In genomic region chr20:46363874-46364669, GRCh38 we compare ENCODE assay signal across 1 cellular context.
TF ChIP-seq lines count a peak whose summit lies in the region.

No MANE protein-coding gene starts in this region.

TF ChIP-seq in K562, 482 proteins besides CTCF, POLR2A, EP300 and RAD21 (continued from another document and continues in another):
- TF ChIP-seq, protein P1, sequence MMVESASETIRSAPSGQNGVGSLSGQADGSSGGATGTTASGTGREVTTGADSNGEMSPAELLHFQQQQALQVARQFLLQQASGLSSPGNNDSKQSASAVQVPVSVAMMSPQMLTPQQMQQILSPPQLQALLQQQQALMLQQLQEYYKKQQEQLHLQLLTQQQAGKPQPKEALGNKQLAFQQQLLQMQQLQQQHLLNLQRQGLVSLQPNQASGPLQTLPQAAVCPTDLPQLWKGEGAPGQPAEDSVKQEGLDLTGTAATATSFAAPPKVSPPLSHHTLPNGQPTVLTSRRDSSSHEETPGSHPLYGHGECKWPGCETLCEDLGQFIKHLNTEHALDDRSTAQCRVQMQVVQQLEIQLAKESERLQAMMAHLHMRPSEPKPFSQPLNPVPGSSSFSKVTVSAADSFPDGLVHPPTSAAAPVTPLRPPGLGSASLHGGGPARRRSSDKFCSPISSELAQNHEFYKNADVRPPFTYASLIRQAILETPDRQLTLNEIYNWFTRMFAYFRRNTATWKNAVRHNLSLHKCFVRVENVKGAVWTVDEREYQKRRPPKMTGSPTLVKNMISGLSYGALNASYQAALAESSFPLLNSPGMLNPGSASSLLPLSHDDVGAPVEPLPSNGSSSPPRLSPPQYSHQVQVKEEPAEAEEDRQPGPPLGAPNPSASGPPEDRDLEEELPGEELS (CRISPR knock-in tag; IDR thresholded peaks at IDR 0.05; ENCODE audit: borderline replicate concordance): no peak
- TF ChIP-seq GATAD2B (IDR thresholded peaks at IDR 0.05; ENCODE audit: borderline replicate concordance): no peak
- TF ChIP-seq ZKSCAN8 (CRISPR knock-in tag; IDR thresholded peaks at IDR 0.05): no peak
- TF ChIP-seq ZNF589 (CRISPR knock-in tag; IDR thresholded peaks at IDR 0.05; ENCODE audit: low read depth): no peak
- TF ChIP-seq ZNF277 (CRISPR knock-in tag; IDR thresholded peaks at IDR 0.05; ENCODE audit: borderline replicate concordance): no peak
- TF ChIP-seq, protein P2, sequence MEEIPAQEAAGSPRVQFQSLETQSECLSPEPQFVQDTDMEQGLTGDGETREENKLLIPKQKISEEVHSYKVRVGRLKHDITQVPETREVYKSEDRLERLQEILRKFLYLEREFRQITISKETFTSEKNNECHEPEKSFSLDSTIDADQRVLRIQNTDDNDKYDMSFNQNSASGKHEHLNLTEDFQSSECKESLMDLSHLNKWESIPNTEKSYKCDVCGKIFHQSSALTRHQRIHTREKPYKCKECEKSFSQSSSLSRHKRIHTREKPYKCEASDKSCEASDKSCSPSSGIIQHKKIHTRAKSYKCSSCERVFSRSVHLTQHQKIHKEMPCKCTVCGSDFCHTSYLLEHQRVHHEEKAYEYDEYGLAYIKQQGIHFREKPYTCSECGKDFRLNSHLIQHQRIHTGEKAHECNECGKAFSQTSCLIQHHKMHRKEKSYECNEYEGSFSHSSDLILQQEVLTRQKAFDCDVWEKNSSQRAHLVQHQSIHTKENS (CRISPR knock-in tag; IDR thresholded peaks at IDR 0.05): no peak
- TF ChIP-seq FOXK2 (conservative IDR thresholded peaks at IDR 0.05 in 1 of 2, IDR thresholded peaks at IDR 0.05 in 1 of 2; ENCODE audit: low read depth in 2 of 2): peak; percentile 92 to 93
- no peak for TF ChIP-seq MAFG (tag; conservative IDR thresholded peaks at IDR 0.05)
- TF ChIP-seq TFE3 (CRISPR knock-in tag; IDR thresholded peaks at IDR 0.05): no peak
- no peak for TF ChIP-seq ZNF699 (CRISPR knock-in tag; IDR thresholded peaks at IDR 0.05; ENCODE audit: insufficient replicate concordance)
- TF ChIP-seq TRIM25 (IDR thresholded peaks at IDR 0.05; ENCODE audit: borderline replicate concordance): no peak
- no peak for TF ChIP-seq ATF1 (CRISPR knock-in tag; IDR thresholded peaks at IDR 0.05)
- TF ChIP-seq ATF1 (tag; IDR thresholded peaks at IDR 0.05): peak; percentile 92
- TF ChIP-seq CSDE1 (IDR thresholded peaks at IDR 0.05): no peak
- TF ChIP-seq SREBF1 (IDR thresholded peaks at IDR 0.05; ENCODE audit: borderline replicate concordance, low read depth, low read length): no peak
- peak; percentile 87 for TF ChIP-seq USF2 (CRISPR knock-in tag; IDR thresholded peaks at IDR 0.05)
- 0 out of 2 replicates have a peak, but pooled peaks have one; percentile 66 for TF ChIP-seq FOXJ2 (tag; IDR thresholded peaks at IDR 0.05)
- no peak for TF ChIP-seq ZFP36 (IDR thresholded peaks at IDR 0.05; ENCODE audit: low read depth, low read length, partially characterized antibody)
- TF ChIP-seq TGIF2 (CRISPR knock-in tag; IDR thresholded peaks at IDR 0.05): peak; percentile 97
- no peak for TF ChIP-seq FOXP1 (CRISPR knock-in tag; IDR thresholded peaks at IDR 0.05)
- TF ChIP-seq ZNF507 (tag; conservative IDR thresholded peaks at IDR 0.05): no peak
- TF ChIP-seq MIER1 (IDR thresholded peaks at IDR 0.05; ENCODE audit: low read depth): no peak
- TF ChIP-seq POLR2AphosphoS2 (IDR thresholded peaks at IDR 0.05; ENCODE audit: low read length): no peak
- no peak for TF ChIP-seq BRF1 (IDR thresholded peaks at IDR 0.05; ENCODE audit: borderline replicate concordance, extremely low read depth, insufficient read length)
- TF ChIP-seq ZNF551 (CRISPR knock-in tag; IDR thresholded peaks at IDR 0.05): no peak
- TF ChIP-seq USF1 (CRISPR knock-in tag; IDR thresholded peaks at IDR 0.05): peak; percentile 92
- TF ChIP-seq ZMIZ1 (IDR thresholded peaks at IDR 0.05; ENCODE audit: low read depth in 2 of 2, low read length in 2 of 2): no peak
- peak; percentile 67 to 95 for TF ChIP-seq FOXA3 (CRISPR knock-in tag; conservative IDR thresholded peaks at IDR 0.05 in 1 of 2, IDR thresholded peaks at IDR 0.05 in 1 of 2)
- TF ChIP-seq, protein P3, sequence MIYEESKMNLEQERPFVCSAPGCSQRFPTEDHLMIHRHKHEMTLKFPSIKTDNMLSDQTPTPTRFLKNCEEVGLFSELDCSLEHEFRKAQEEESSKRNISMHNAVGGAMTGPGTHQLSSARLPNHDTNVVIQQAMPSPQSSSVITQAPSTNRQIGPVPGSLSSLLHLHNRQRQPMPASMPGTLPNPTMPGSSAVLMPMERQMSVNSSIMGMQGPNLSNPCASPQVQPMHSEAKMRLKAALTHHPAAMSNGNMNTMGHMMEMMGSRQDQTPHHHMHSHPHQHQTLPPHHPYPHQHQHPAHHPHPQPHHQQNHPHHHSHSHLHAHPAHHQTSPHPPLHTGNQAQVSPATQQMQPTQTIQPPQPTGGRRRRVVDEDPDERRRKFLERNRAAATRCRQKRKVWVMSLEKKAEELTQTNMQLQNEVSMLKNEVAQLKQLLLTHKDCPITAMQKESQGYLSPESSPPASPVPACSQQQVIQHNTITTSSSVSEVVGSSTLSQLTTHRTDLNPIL (CRISPR knock-in tag; IDR thresholded peaks at IDR 0.05): no peak
- peak; percentile 49; the same call in 1 of the 2 replicates for TF ChIP-seq CREB1 (IDR thresholded peaks at IDR 0.05)
- peak; percentile 34; the same call in 1 of the 2 replicates for TF ChIP-seq CREB1 (CRISPR knock-in tag; IDR thresholded peaks at IDR 0.05)
- no peak for TF ChIP-seq HINFP (tag; conservative IDR thresholded peaks at IDR 0.05; ENCODE audit: low read depth)
- no peak for TF ChIP-seq MLLT1 (IDR thresholded peaks at IDR 0.05)
- no peak for TF ChIP-seq HMBOX1 (IDR thresholded peaks at IDR 0.05)
- no peak for TF ChIP-seq IFI16 (CRISPR knock-in tag; IDR thresholded peaks at IDR 0.05)
- 0 out of 2 replicates have a peak, but pooled peaks have one; percentile 18 for TF ChIP-seq ESRRA (IDR thresholded peaks at IDR 0.05; ENCODE audit: borderline replicate concordance, low read depth)
- TF ChIP-seq KLF16 (IDR thresholded peaks at IDR 0.05): no peak
- TF ChIP-seq SREBF2 (CRISPR knock-in tag; IDR thresholded peaks at IDR 0.05): no peak
- TF ChIP-seq RFX7 (CRISPR knock-in tag; IDR thresholded peaks at IDR 0.05): no peak
- TF ChIP-seq HLTF (IDR thresholded peaks at IDR 0.05): no peak
- no peak for TF ChIP-seq ZNF695 (CRISPR knock-in tag; IDR thresholded peaks at IDR 0.05)
